Comparison of ENCODE assay signal across 15 cellular contexts in genomic region chr1:232594018-232594502, GRCh38. TPM values are rescaled to one million over a fixed set of nuclear protein-coding genes. Genes with fewer than 3 reads are reported as not detected.
DNase-seq lines count a peak whose midpoint lies in the region; ATAC-seq and TF ChIP-seq lines count a peak whose summit lies in the region.
"Had no signal": no experiment of that assay in that cellular context is flagged by ENCODE, and none has a peak within 500 bp of the region (broad histone marks: within the 10 kb centered on the region; RNA-seq: fewer than 3 reads in every experiment).

No MANE protein-coding gene starts in this region.

- H4K20me1 ChIP-seq in H9 (ENCODE audit: control insufficient read depth, insufficient read depth, insufficient read length), result no peaks in the 10 kb centered on the region
- H4K20me1 ChIP-seq: BLaER1 had no signal

- no peak overlapping the region for H4K5ac ChIP-seq in H9 (ENCODE audit: insufficient read length, low read depth, low read length)

- no peak overlapping the region for H2AK5ac ChIP-seq in H9 (ENCODE audit: insufficient read length, low read length)
- H2AK5ac ChIP-seq in mesenchymal stem cell (ENCODE audit: low read length, severe bottlenecking), result no peak overlapping the region

- H3K36me3 Mint-ChIP-seq in H9 (ENCODE audit: insufficient read depth in 1 of 3, low read depth in 3 of 3), result no peaks in the 10 kb centered on the region
- H3K36me3 Mint-ChIP-seq in dendritic cell treated with granulocyte-macrophage colony-stimulating factor and Interleukin-4, amounts not matched to agents 40 ng/mL and 50 ng/mL, for 4 days (ENCODE audit: low read depth), result no peaks in the 10 kb centered on the region

- H4K8ac ChIP-seq in H9 (replicated peaks; ENCODE audit: insufficient read length, low read depth, low read length), result no peak overlapping the region
- peak overlapping the region; percentile 84 for H4K8ac ChIP-seq in mesenchymal stem cell (ENCODE audit: low read length)

- H2AFZ ChIP-seq in H9 (ENCODE audit: low read length), result no peak overlapping the region
- no peak overlapping the region for H2AFZ ChIP-seq in mesenchymal stem cell (ENCODE audit: low read depth, low read length)

- H3K4me3 ChIP-seq in mesenchymal stem cell (ENCODE audit: insufficient read depth in 1 of 2, low read depth in 1 of 2, low read length in 2 of 2), result no peak overlapping the region
- H3K4me3 ChIP-seq: BLaER1 had no signal

- DNase-seq in Caki2 (ENCODE audit: low read depth) (peak; percentile 44), H9 (no peak), mesenchymal stem cell (peak; percentile 73), DMS53 treated with DMSO at 0.1 percent for 48 hours (lab: John Stamatoyannopoulos, UW; ENCODE audit: unreplicated experiment) (no peak), EL (no peak)
- DNase-seq: activated CD4-positive, CD25-positive, alpha-beta regulatory T cell; activated T-cell treated with anti-CD3 and anti-CD28 coated beads, Interleukin-2, amount 50 U/mL, for 48 hours; aorta; SW 1271 had no signal

- H3K9me3 Mint-ChIP-seq in H9, result no peaks in the 10 kb centered on the region
- H3K9me3 Mint-ChIP-seq in dendritic cell treated with granulocyte-macrophage colony-stimulating factor and Interleukin-4, amounts not matched to agents 40 ng/mL and 50 ng/mL, for 4 days, result no peaks in the 10 kb centered on the region

- H2BK12ac ChIP-seq in H9 (ENCODE audit: insufficient read length, low read depth, low read length), result no peak overlapping the region
- H2BK12ac ChIP-seq in mesenchymal stem cell (ENCODE audit: low read length in 2 of 2), result peak overlapping the region; percentile 38 to 87

- H3K9me3 ChIP-seq in H9 (ENCODE audit: control insufficient read depth, low read depth, low read length) (no peaks in the 10 kb centered on the region), mesenchymal stem cell (ENCODE audit: control insufficient read depth, low read length) (no peaks in the 10 kb centered on the region)
- H3K9me3 ChIP-seq: BLaER1, neutrophil had no signal

- WGBS in H9 (ENCODE audit: extremely low coverage, insufficient read length, low lambda C conversion rate), result no CpG with 5 or more reads among the region's 9 CpGs
- WGBS in mesenchymal stem cell, result 53% methylated on average over 9 of the region's 9 CpGs

- H3K23ac ChIP-seq in H9 (ENCODE audit: insufficient read length, low read depth, low read length), result no peak overlapping the region
- H3K23ac ChIP-seq in mesenchymal stem cell (ENCODE audit: low read length in 2 of 2), result no peak overlapping the region

- H3K9ac ChIP-seq in H9 (ENCODE audit: extremely low read depth, insufficient read length, low read length) (no peak overlapping the region), mesenchymal stem cell (ENCODE audit: low read length) (no peak overlapping the region)
- H3K9ac ChIP-seq: BLaER1 had no signal

- no peaks in the 10 kb centered on the region for H3K79me2 ChIP-seq in H9 (ENCODE audit: insufficient read depth, low read length)

- no peaks in the 10 kb centered on the region for H3K27me3 Mint-ChIP-seq in H9 (ENCODE audit: low read depth)
- no peaks in the 10 kb centered on the region for H3K27me3 Mint-ChIP-seq in dendritic cell treated with granulocyte-macrophage colony-stimulating factor and Interleukin-4, amounts not matched to agents 40 ng/mL and 50 ng/mL, for 4 days

- H3K18ac ChIP-seq in H9 (ENCODE audit: insufficient read length, low read depth, low read length), result no peak overlapping the region
- peak overlapping the region; percentile 40 to 71 for H3K18ac ChIP-seq in mesenchymal stem cell (ENCODE audit: low read depth in 1 of 2, low read length in 2 of 2)

- H3K4me3 Mint-ChIP-seq in H9, result no peak overlapping the region
- no peak overlapping the region for H3K4me3 Mint-ChIP-seq in dendritic cell treated with granulocyte-macrophage colony-stimulating factor and Interleukin-4, amounts not matched to agents 40 ng/mL and 50 ng/mL, for 4 days

- H4K91ac ChIP-seq in H9 (ENCODE audit: insufficient read length, low read depth, low read length) (no peak overlapping the region), mesenchymal stem cell (ENCODE audit: low read length) (peak overlapping the region; percentile 90)

- no peak overlapping the region for H2BK20ac ChIP-seq in H9 (ENCODE audit: low read depth, low read length, poor library complexity, severe bottlenecking)

- TF ChIP-seq CTCF in H9 (conservative IDR thresholded peaks at IDR 0.05), result no peak

- peaks cover 9 to 20% of the 10 kb centered on the region in 2 experiments; a peak in 3 of 4 replicates for H3K4me1 Mint-ChIP-seq in H9
- peaks cover 73% of the 10 kb centered on the region for H3K4me1 Mint-ChIP-seq in dendritic cell treated with granulocyte-macrophage colony-stimulating factor and Interleukin-4, amounts not matched to agents 40 ng/mL and 50 ng/mL, for 4 days (ENCODE audit: low read depth)

- no peaks in the 10 kb centered on the region for H3K4me1 ChIP-seq in H9 (ENCODE audit: insufficient read depth, low read length)
- H3K4me1 ChIP-seq in mesenchymal stem cell (ENCODE audit: control insufficient read depth, insufficient read depth, low read depth, low read length), result peaks cover 24% of the 10 kb centered on the region

- ATAC-seq in HG02973 (IDR thresholded peaks at IDR 0.05; ENCODE audit: unreplicated experiment) (no peak), GM18873 (IDR thresholded peaks at IDR 0.05; ENCODE audit: low FRiP score, unreplicated experiment) (no peak)
- ATAC-seq: left lobe of liver had no signal

- no peak overlapping the region for H2BK15ac ChIP-seq in H9 (ENCODE audit: low read depth, low read length)
- H2BK15ac ChIP-seq in mesenchymal stem cell (ENCODE audit: low read depth, poor library complexity, severe bottlenecking), result peak overlapping the region; percentile 100

- H3K4me2 ChIP-seq in H9 (ENCODE audit: insufficient read depth, insufficient read length, low read length) (no peak overlapping the region), mesenchymal stem cell (ENCODE audit: low read length, poor library complexity, severe bottlenecking) (no peak overlapping the region)
- H3K4me2 ChIP-seq: BLaER1 had no signal

- no peak overlapping the region for H3K4ac ChIP-seq in H9 (ENCODE audit: low read depth, low read length)
- peak overlapping the region; percentile 24 to 71 for H3K4ac ChIP-seq in mesenchymal stem cell (ENCODE audit: low read depth in 1 of 2, low read length in 2 of 2)

- H2BK120ac ChIP-seq in H9 (ENCODE audit: low read depth, low read length, poor library complexity, severe bottlenecking), result no peak overlapping the region
- H2BK120ac ChIP-seq in mesenchymal stem cell (ENCODE audit: low read depth, low read length), result no peak overlapping the region

- H3K27me3 ChIP-seq in H9 (ENCODE audit: insufficient read depth, low read length), result no peaks in the 10 kb centered on the region
- H3K27me3 ChIP-seq in mesenchymal stem cell (ENCODE audit: control insufficient read depth in 1 of 2, insufficient read depth in 1 of 2, low read length in 2 of 2), result no peaks in the 10 kb centered on the region
- H3K27me3 ChIP-seq: BLaER1, neutrophil had no signal

- H2BK5ac ChIP-seq in H9 (ENCODE audit: insufficient read length, low read length), result no peak overlapping the region
- no peak overlapping the region for H2BK5ac ChIP-seq in mesenchymal stem cell (ENCODE audit: low read depth, low read length, poor library complexity, severe bottlenecking)

- H3K27ac Mint-ChIP-seq in H9, result peak overlapping the region in 2 of 3 experiments; percentile 1 to 2; a peak in 2 of 7 replicates
- peak overlapping the region; percentile 29 for H3K27ac Mint-ChIP-seq in dendritic cell treated with granulocyte-macrophage colony-stimulating factor and Interleukin-4, amounts not matched to agents 40 ng/mL and 50 ng/mL, for 4 days

- peaks cover 0 to 11% of the 10 kb centered on the region in 2 experiments for H3K36me3 ChIP-seq in mesenchymal stem cell (ENCODE audit: control insufficient read depth in 1 of 2, insufficient read depth in 2 of 2, low read depth in 1 of 2, low read length in 2 of 2)
- H3K36me3 ChIP-seq: BLaER1, neutrophil had no signal

- H3T11ph ChIP-seq in H9 (ENCODE audit: low read length), result no peak overlapping the region

- H3K14ac ChIP-seq in H9 (ENCODE audit: insufficient read depth, low read length) (no peak overlapping the region), mesenchymal stem cell (ENCODE audit: low read length in 2 of 2) (no peak overlapping the region)

- H3K79me1 ChIP-seq in H9 (ENCODE audit: insufficient read depth, low read depth, low read length, poor library complexity, severe bottlenecking) (no peaks in the 10 kb centered on the region), mesenchymal stem cell (replicated peaks; ENCODE audit: low read length, poor library complexity, severe bottlenecking) (peaks cover 50% of the 10 kb centered on the region)

- in situ Hi-C loops in Caki2 (cut with HindIII; ENCODE audit: low pct_unique_long_range_greater_than_20kb, low sequenced_read_pairs), result no loop called here

- no peaks in the 10 kb centered on the region for H3K23me2 ChIP-seq in H9 (ENCODE audit: insufficient read length, low read depth, low read length, poor library complexity, severe bottlenecking)

- H3K56ac ChIP-seq in H9 (ENCODE audit: insufficient read length, low read depth, low read length), result no peak overlapping the region

- intact Hi-C loops in dendritic cell treated with granulocyte-macrophage colony-stimulating factor and Interleukin-4, amounts not matched to agents 40 ng/mL and 50 ng/mL, for 4 days (cut with micrococcal nuclease), result no loop called here

- H3K27ac ChIP-seq in H9 (ENCODE audit: insufficient read length, low read depth, low read length), result no peak overlapping the region
- no peak overlapping the region for H3K27ac ChIP-seq in mesenchymal stem cell (ENCODE audit: low read length, poor library complexity, severe bottlenecking)
- H3K27ac ChIP-seq: BLaER1, neutrophil had no signal

RNA-seq across cellular contexts. Expression of gene SIPA1L2, which starts 35.9 kb away (rescaled TPM):
- total RNA-seq in Caki2 (2014; rRNA removed; shearing (Covaris generic); ENCODE audit: low replicate concordance), result 10.7 and 12.8 TPM in 2 replicates
- total RNA-seq in H9 (2021), result 5.2 and 5.6 TPM in 2 replicates
- polyA plus RNA-seq in mesenchymal stem cell (2013, experiment 1 of 2), result 10.2 TPM
- polyA plus RNA-seq in mesenchymal stem cell (2013, experiment 2 of 2), result 9.6 TPM

Comparison
In these comparisons a context has a peak if more than half of its experiments do, and no peak if none do; other contexts are left out.
1. DNase-seq: peak in Caki2 (single experiment) and mesenchymal stem cell (single experiment); none in H9 (single experiment), DMS53 treated with DMSO at 0.1 percent for 48 hours (single experiment) and EL (single experiment).